ENCODE assay signal across 1 cellular context in the genomic region with DNA sequence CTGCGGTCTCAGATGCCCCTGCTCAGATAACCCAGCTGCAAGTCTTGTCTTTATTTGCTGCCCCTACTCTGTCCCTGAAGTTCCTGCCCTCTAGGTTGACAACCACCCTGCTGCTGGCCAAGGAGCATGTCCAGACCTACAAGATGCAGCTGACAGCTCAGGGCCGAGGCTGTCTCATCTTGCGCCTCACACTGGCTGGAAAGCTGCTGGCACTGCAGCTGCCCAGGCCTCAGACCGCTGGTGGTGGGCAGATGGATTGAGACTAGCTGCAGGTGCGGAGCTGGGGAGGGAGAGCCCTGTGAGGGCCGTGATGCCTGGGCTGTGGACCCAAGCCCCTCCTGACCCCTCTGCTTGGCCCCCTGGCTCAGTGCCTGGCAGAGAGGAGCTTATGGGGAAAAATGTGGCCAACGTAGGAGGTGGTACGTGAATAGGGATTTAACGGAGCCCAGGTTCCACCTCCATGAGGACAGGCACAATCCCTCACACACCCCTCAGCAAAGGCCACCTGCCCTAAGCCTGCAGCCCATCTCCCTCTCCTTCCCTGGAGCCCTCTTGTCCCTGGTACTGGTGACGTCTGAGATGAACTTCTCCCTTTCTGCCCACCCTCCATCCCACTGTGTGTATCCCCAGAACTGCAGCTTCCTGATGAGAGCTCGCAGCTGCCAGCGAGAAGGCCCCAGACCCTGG.
A peak's percentile ranks its signal among the peaks of the same experiment; 100 is the strongest.
TF ChIP-seq lines count a peak whose summit lies in the region.

No MANE protein-coding gene starts in this region.

TF ChIP-seq in neural cell, 6 proteins besides CTCF, POLR2A, EP300 and RAD21:
- TF ChIP-seq, protein P1, sequence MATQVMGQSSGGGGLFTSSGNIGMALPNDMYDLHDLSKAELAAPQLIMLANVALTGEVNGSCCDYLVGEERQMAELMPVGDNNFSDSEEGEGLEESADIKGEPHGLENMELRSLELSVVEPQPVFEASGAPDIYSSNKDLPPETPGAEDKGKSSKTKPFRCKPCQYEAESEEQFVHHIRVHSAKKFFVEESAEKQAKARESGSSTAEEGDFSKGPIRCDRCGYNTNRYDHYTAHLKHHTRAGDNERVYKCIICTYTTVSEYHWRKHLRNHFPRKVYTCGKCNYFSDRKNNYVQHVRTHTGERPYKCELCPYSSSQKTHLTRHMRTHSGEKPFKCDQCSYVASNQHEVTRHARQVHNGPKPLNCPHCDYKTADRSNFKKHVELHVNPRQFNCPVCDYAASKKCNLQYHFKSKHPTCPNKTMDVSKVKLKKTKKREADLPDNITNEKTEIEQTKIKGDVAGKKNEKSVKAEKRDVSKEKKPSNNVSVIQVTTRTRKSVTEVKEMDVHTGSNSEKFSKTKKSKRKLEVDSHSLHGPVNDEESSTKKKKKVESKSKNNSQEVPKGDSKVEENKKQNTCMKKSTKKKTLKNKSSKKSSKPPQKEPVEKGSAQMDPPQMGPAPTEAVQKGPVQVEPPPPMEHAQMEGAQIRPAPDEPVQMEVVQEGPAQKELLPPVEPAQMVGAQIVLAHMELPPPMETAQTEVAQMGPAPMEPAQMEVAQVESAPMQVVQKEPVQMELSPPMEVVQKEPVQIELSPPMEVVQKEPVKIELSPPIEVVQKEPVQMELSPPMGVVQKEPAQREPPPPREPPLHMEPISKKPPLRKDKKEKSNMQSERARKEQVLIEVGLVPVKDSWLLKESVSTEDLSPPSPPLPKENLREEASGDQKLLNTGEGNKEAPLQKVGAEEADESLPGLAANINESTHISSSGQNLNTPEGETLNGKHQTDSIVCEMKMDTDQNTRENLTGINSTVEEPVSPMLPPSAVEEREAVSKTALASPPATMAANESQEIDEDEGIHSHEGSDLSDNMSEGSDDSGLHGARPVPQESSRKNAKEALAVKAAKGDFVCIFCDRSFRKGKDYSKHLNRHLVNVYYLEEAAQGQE (IDR thresholded peaks at IDR 0.05; ENCODE audit: borderline replicate concordance): no peak
- peak; percentile 4 for TF ChIP-seq POLR2AphosphoS5 (IDR thresholded peaks at IDR 0.05)
